Comparison of ENCODE assay signal across 8 cellular contexts in the genomic region with DNA sequence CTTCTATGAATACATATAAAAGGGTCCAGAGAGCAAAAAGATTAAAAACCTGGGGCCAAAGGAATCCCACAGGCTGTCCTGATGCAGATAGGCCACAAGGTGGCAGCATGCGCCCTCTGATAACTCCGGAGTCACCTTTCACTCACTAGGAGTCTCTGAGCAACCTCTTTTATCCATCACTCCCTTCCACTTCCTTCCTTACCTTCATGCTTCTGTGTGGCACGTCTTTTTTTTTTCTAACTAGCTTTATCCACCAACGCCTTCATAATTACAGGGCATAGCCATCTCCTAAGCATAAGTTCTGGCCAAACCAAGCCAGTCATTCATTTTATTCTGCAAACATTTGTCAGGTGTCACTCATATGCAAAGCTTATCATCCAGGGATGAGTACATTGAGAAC. TPM values are rescaled to one million over a fixed set of nuclear protein-coding genes. Genes with fewer than 3 reads are reported as not detected.
DNase-seq lines count a peak whose midpoint lies in the region; ATAC-seq and TF ChIP-seq lines count a peak whose summit lies in the region.

No MANE protein-coding gene starts in this region.

- peak in 4 of 5 donors; percentile 48 to 63 (median 56) for DNase-seq in CD4-positive, alpha-beta memory T cell
- DNase-seq in HFFc6 (peak; percentile 54), NCI-H460 (ENCODE audit: extremely low read depth, low read depth) (peak; percentile 74), chondrocyte (ENCODE audit: low spot score) (no peak), left lung (peak; percentile 62 to 90)
- peak; percentile 82 for DNase-seq in activated CD4-positive, alpha-beta T cell treated with anti-CD3 and anti-CD28 coated beads for 36 hours
- DNase-seq in stimulated activated CD4-positive, alpha-beta T cell treated with anti-CD3 and anti-CD28 coated beads, TNF-alpha, amount 100 ng/mL, for 1 hour (ENCODE audit: low read depth in 3 of 3, low spot score in 1 of 3): peak; percentile 2 to 39 (median 22)

- H3K4me1 Mint-ChIP-seq in CD4-positive, alpha-beta memory T cell: peaks cover 4 to 20% (median 11%) of the 10 kb centered on the region in 4 donors
- H3K4me1 Mint-ChIP-seq in HFFc6 (ENCODE audit: low read depth): no peaks in the 10 kb centered on the region
- H3K4me1 Mint-ChIP-seq in activated CD4-positive, alpha-beta T cell treated with anti-CD3 and anti-CD28 coated beads for 36 hours: peaks cover 5% of the 10 kb centered on the region
- no peaks in the 10 kb centered on the region for H3K4me1 Mint-ChIP-seq in chondrocyte (ENCODE audit: low read depth)

- H3K27me3 ChIP-seq in CD4-positive, alpha-beta memory T cell (ENCODE audit: insufficient read depth, low read length): no peaks in the 10 kb centered on the region
- peaks cover 6 to 41% of the 10 kb centered on the region in 2 donors for H3K27me3 ChIP-seq in left lung

- ATAC-seq in activated CD4-positive, alpha-beta T cell treated with anti-CD3 and anti-CD28 coated beads for 36 hours: peak; percentile 80
- ATAC-seq in left lung (peak; percentile 86), HG03280 (IDR thresholded peaks at IDR 0.05; ENCODE audit: unreplicated experiment) (no peak)

- CTCF ChIA-PET in CD4-positive, alpha-beta memory T cell (lab: Charles Lee; ENCODE audit: partially characterized antibody): interaction anchor here (0.5 to 3.6 kb wide), 19 partner anchors 9 to 393 kb away, joined by 3 to 64 read pairs (median 5); a partner anchor contains a TSS
- CTCF ChIA-PET in activated CD4-positive, alpha-beta T cell treated with anti-CD3 and anti-CD28 coated beads for 36 hours (lab: Charles Lee): interaction anchor here (0.6 to 12.1 kb wide), 21 partner anchors 9 to 1389 kb away, joined by 3 to 160 read pairs (median 4); no protein-coding TSS in a partner anchor

- POLR2A ChIA-PET in CD4-positive, alpha-beta memory T cell (lab: Charles Lee; ENCODE audit: partially characterized antibody): no interaction called here
- POLR2A ChIA-PET in activated CD4-positive, alpha-beta T cell treated with anti-CD3 and anti-CD28 coated beads for 36 hours (lab: Charles Lee): no interaction called here

- H3K4me1 ChIP-seq in CD4-positive, alpha-beta memory T cell (ENCODE audit: insufficient read depth, low read length): peaks cover 8% of the 10 kb centered on the region
- peaks cover 0 to 28% of the 10 kb centered on the region in 2 donors for H3K4me1 ChIP-seq in left lung

- H3K9me3 Mint-ChIP-seq in CD4-positive, alpha-beta memory T cell: no peaks in the 10 kb centered on the region
- no peaks in the 10 kb centered on the region for H3K9me3 Mint-ChIP-seq in HFFc6
- no peaks in the 10 kb centered on the region for H3K9me3 Mint-ChIP-seq in activated CD4-positive, alpha-beta T cell treated with anti-CD3 and anti-CD28 coated beads for 36 hours (ENCODE audit: low read depth)
- H3K9me3 Mint-ChIP-seq in chondrocyte (ENCODE audit: low read depth): no peaks in the 10 kb centered on the region

- no peaks in the 10 kb centered on the region for H3K36me3 ChIP-seq in CD4-positive, alpha-beta memory T cell (ENCODE audit: insufficient read depth, low read length)
- H3K36me3 ChIP-seq in left lung: no peaks in the 10 kb centered on the region

- H3K27ac Mint-ChIP-seq in CD4-positive, alpha-beta memory T cell: no peak overlapping the region
- no peak overlapping the region for H3K27ac Mint-ChIP-seq in HFFc6
- no peak overlapping the region for H3K27ac Mint-ChIP-seq in activated CD4-positive, alpha-beta T cell treated with anti-CD3 and anti-CD28 coated beads for 36 hours
- no peak overlapping the region for H3K27ac Mint-ChIP-seq in chondrocyte (ENCODE audit: unreplicated experiment)

- peaks cover 6 to 13% of the 10 kb centered on the region in 2 donors for H3K27me3 Mint-ChIP-seq in CD4-positive, alpha-beta memory T cell
- H3K27me3 Mint-ChIP-seq in HFFc6 (ENCODE audit: insufficient read depth) (peaks cover 44% of the 10 kb centered on the region), chondrocyte (ENCODE audit: low read depth) (peaks cover 43% of the 10 kb centered on the region)
- H3K27me3 Mint-ChIP-seq in activated CD4-positive, alpha-beta T cell treated with anti-CD3 and anti-CD28 coated beads for 36 hours: peaks cover 9% of the 10 kb centered on the region

- intact Hi-C loops in CD4-positive, alpha-beta memory T cell (cut with micrococcal nuclease): loop anchor here (1.0 to 2.0 kb wide), 2 partner anchors 52 to 143 kb away; no protein-coding TSS in a partner anchor
- intact Hi-C loops in activated CD4-positive, alpha-beta T cell treated with anti-CD3 and anti-CD28 coated beads for 36 hours (cut with DNase I, micrococcal nuclease): loop anchor here (1.0 to 10.0 kb wide), 5 partner anchors 52 to 252 kb away; a partner anchor contains a TSS
- intact Hi-C loops in left lung (cut with DNase I): no loop called here

- TF ChIP-seq CTCF in HFFc6 (IDR thresholded peaks at IDR 0.05) (peak; percentile 97), chondrocyte (IDR thresholded peaks at IDR 0.05) (peak; percentile 97), left lung (IDR thresholded peaks at IDR 0.05) (peak; percentile 92 to 95)

- no peak overlapping the region for H3K27ac ChIP-seq in CD4-positive, alpha-beta memory T cell (ENCODE audit: low read depth, low read length)
- H3K27ac ChIP-seq in left lung: no peak overlapping the region

- no peak overlapping the region for H3K4me3 Mint-ChIP-seq in CD4-positive, alpha-beta memory T cell
- H3K4me3 Mint-ChIP-seq in HFFc6 (no peak overlapping the region), chondrocyte (ENCODE audit: unreplicated experiment) (no peak overlapping the region)
- H3K4me3 Mint-ChIP-seq in activated CD4-positive, alpha-beta T cell treated with anti-CD3 and anti-CD28 coated beads for 36 hours: no peak overlapping the region

- H3K36me3 Mint-ChIP-seq in CD4-positive, alpha-beta memory T cell: no peaks in the 10 kb centered on the region
- no peaks in the 10 kb centered on the region for H3K36me3 Mint-ChIP-seq in HFFc6 (ENCODE audit: low read depth)
- H3K36me3 Mint-ChIP-seq in activated CD4-positive, alpha-beta T cell treated with anti-CD3 and anti-CD28 coated beads for 36 hours (ENCODE audit: low read depth): no peaks in the 10 kb centered on the region
- H3K36me3 Mint-ChIP-seq in chondrocyte (ENCODE audit: low read depth): no peaks in the 10 kb centered on the region

- H3K4me3 ChIP-seq in CD4-positive, alpha-beta memory T cell (ENCODE audit: low read length in 2 of 2): no peak overlapping the region
- H3K4me3 ChIP-seq in left lung: no peak overlapping the region

- H3K9me3 ChIP-seq in CD4-positive, alpha-beta memory T cell (ENCODE audit: control insufficient read depth in 1 of 2, low read length in 2 of 2): no peaks in the 10 kb centered on the region
- no peaks in the 10 kb centered on the region for H3K9me3 ChIP-seq in left lung

RNA-seq across cellular contexts. Expression of a gene that starts 3.9 kb away (rescaled TPM):
- not detected for total RNA-seq in CD4-positive, alpha-beta memory T cell
- not detected for polyA plus RNA-seq in CD4-positive, alpha-beta memory T cell
- not detected for total RNA-seq in HFFc6 (2021; fragmentation: NEBNext Ultra II Directional; extraction: Animal tissue kit (Norgen Biotek cat#: 25700))
- total RNA-seq in NCI-H460 (2014; rRNA removed; shearing (Covaris generic)): not detected in 2 replicates
- not detected in 2 replicates for polyA plus RNA-seq in NCI-H460 (2014; cell fraction: nucleus; rRNA removed)
- total RNA-seq in activated CD4-positive, alpha-beta T cell treated with anti-CD3 and anti-CD28 coated beads for 36 hours: under 1 TPM in 1 of 2 experiments, not detected in 1; 0.09 TPM
- not detected in 3 replicates for total RNA-seq in chondrocyte
- not detected for total RNA-seq in left lung

RNA-seq across cellular contexts. Expression of a gene that starts 5.1 kb away (rescaled TPM):
- total RNA-seq in CD4-positive, alpha-beta memory T cell: 1 to 10 TPM; 7.4 to 7.7 TPM
- 10 to 100 TPM in 1 of 2 donors, 1 to 10 TPM in 1; 8.0 to 11.6 TPM for polyA plus RNA-seq in CD4-positive, alpha-beta memory T cell
- total RNA-seq in HFFc6 (2021; fragmentation: NEBNext Ultra II Directional; extraction: Animal tissue kit (Norgen Biotek cat#: 25700)): not detected
- total RNA-seq in NCI-H460 (2014; rRNA removed; shearing (Covaris generic)): 1.9 and 2.3 TPM in 2 replicates
- not detected in 2 replicates for polyA plus RNA-seq in NCI-H460 (2014; cell fraction: nucleus; rRNA removed)
- not detected for total RNA-seq in activated CD4-positive, alpha-beta T cell treated with anti-CD3 and anti-CD28 coated beads for 36 hours
- not detected in 3 replicates for total RNA-seq in chondrocyte
- 1,000 to 10,000 TPM in 1 of 2 donors, 100 to 1,000 TPM in 1; 193 to 1,552 TPM for total RNA-seq in left lung

RNA-seq across cellular contexts. Expression of a gene that starts 22.9 kb away (rescaled TPM):
- total RNA-seq in CD4-positive, alpha-beta memory T cell: not detected
- polyA plus RNA-seq in CD4-positive, alpha-beta memory T cell: under 1 TPM in 1 of 2 donors, not detected in 1; 0.95 TPM
- total RNA-seq in HFFc6 (2021; fragmentation: NEBNext Ultra II Directional; extraction: Animal tissue kit (Norgen Biotek cat#: 25700)): not detected
- total RNA-seq in NCI-H460 (2014; rRNA removed; shearing (Covaris generic)): not detected in 2 replicates
- polyA plus RNA-seq in NCI-H460 (2014; cell fraction: nucleus; rRNA removed): not detected in 2 replicates
- total RNA-seq in activated CD4-positive, alpha-beta T cell treated with anti-CD3 and anti-CD28 coated beads for 36 hours: not detected
- total RNA-seq in chondrocyte (not detected in 3 replicates), left lung (100 to 1,000 TPM in 1 of 2 donors, 10 to 100 TPM in 1; 12.1 to 178 TPM)

RNA-seq across cellular contexts. Expression of a gene that starts 38.4 kb away (rescaled TPM):
- total RNA-seq in CD4-positive, alpha-beta memory T cell: under 1 TPM in 1 of 2 experiments, not detected in 1; 0.73 TPM
- polyA plus RNA-seq in CD4-positive, alpha-beta memory T cell: 1 to 10 TPM; 1.6 to 4.0 TPM
- not detected for total RNA-seq in HFFc6 (2021; fragmentation: NEBNext Ultra II Directional; extraction: Animal tissue kit (Norgen Biotek cat#: 25700))
- total RNA-seq in NCI-H460 (2014; rRNA removed; shearing (Covaris generic)): not detected in 2 replicates
- polyA plus RNA-seq in NCI-H460 (2014; cell fraction: nucleus; rRNA removed): not detected in 2 replicates
- total RNA-seq in activated CD4-positive, alpha-beta T cell treated with anti-CD3 and anti-CD28 coated beads for 36 hours: not detected
- total RNA-seq in chondrocyte (not detected in 3 replicates), left lung (1,000 to 10,000 TPM in 1 of 2 donors, 10 to 100 TPM in 1; 97.7 to 1,365 TPM)

RNA-seq across cellular contexts. Expression of a gene that starts 39.8 kb away (rescaled TPM):
- not detected for total RNA-seq in CD4-positive, alpha-beta memory T cell
- polyA plus RNA-seq in CD4-positive, alpha-beta memory T cell: not detected
- not detected for total RNA-seq in HFFc6 (2021; fragmentation: NEBNext Ultra II Directional; extraction: Animal tissue kit (Norgen Biotek cat#: 25700))
- not detected in 2 replicates for total RNA-seq in NCI-H460 (2014; rRNA removed; shearing (Covaris generic))
- polyA plus RNA-seq in NCI-H460 (2014; cell fraction: nucleus; rRNA removed): not detected in 2 replicates
- not detected for total RNA-seq in activated CD4-positive, alpha-beta T cell treated with anti-CD3 and anti-CD28 coated beads for 36 hours
- not detected in 3 replicates for total RNA-seq in chondrocyte
- total RNA-seq in left lung: not detected

Comparison
In these comparisons a context has a peak if more than half of its experiments do, and no peak if none do; other contexts are left out.
1. RNA of a gene that starts 5.1 kb away (total RNA-seq): 193 to 1,552 TPM in left lung; 7.4 to 7.7 TPM in CD4-positive, alpha-beta memory T cell, 1.9 to 2.3 TPM in NCI-H460, not detected in activated CD4-positive, alpha-beta T cell treated with anti-CD3 and anti-CD28 coated beads for 36 hours, not detected in HFFc6 and not detected in chondrocyte; every median in the first group is over 10 times any median in the second.
2. RNA of a gene that starts 22.9 kb away (total RNA-seq): 12.1 to 178 TPM in left lung; not detected in CD4-positive, alpha-beta memory T cell, not detected in HFFc6, not detected in NCI-H460, not detected in activated CD4-positive, alpha-beta T cell treated with anti-CD3 and anti-CD28 coated beads for 36 hours and not detected in chondrocyte; every median in the first group is over 10 times any median in the second.
3. intact Hi-C loops: an anchor here in CD4-positive, alpha-beta memory T cell (1.0 to 2.0 kb wide) and activated CD4-positive, alpha-beta T cell treated with anti-CD3 and anti-CD28 coated beads for 36 hours (1.0 to 10.0 kb wide); none called in left lung.
4. Peak in every context shown above with its lines, with median percentiles within 50 percentile points of each other: CTCF ChIP-seq.